Comparison of ENCODE assay signal across 8 cellular contexts in genomic region chr5:78983601-78984000, GRCh38. TPM values are rescaled to one million over a fixed set of nuclear protein-coding genes. Genes with fewer than 3 reads are reported as not detected.
DNase-seq lines count a peak whose midpoint lies in the region; ATAC-seq and TF ChIP-seq lines count a peak whose summit lies in the region.

No MANE protein-coding gene starts in this region.

- no peak overlapping the region for H3K27ac ChIP-seq in iPS-18a (ENCODE audit: low read length)
- H3K27ac ChIP-seq in stomach smooth muscle (ENCODE audit: low read length) = peak overlapping the region; percentile 90

- H3K36me3 ChIP-seq in iPS-18a (ENCODE audit: control insufficient read depth, low read depth, low read length) (no peaks in the 10 kb centered on the region), stomach smooth muscle (ENCODE audit: control insufficient read depth in 2 of 2, insufficient read depth in 2 of 2, low read length in 2 of 2) (no peaks in the 10 kb centered on the region)

- TF ChIP-seq CTCF in WTC11 (IDR thresholded peaks at IDR 0.05) = no peak

- peak overlapping the region; percentile 92 for H3K27ac Mint-ChIP-seq in WTC11

- H3K4me3 ChIP-seq in iPS-18a (ENCODE audit: low read length) = peak overlapping the region; percentile 86
- peak overlapping the region; percentile 70 to 82 for H3K4me3 ChIP-seq in stomach smooth muscle (ENCODE audit: low read length in 2 of 2)

- DNase-seq in SKM-1 treated with dmso at 0.1 percent for 144 hours (lab: John Stamatoyannopoulos, UW; ENCODE audit: unreplicated experiment) = peak; percentile 16
- DNase-seq in SKM-1 (lab: John Stamatoyannopoulos, UW; ENCODE audit: unreplicated experiment) = no peak
- no peak for DNase-seq in WTC11 (ENCODE audit: low spot score)
- no peak for DNase-seq in NCI-H1105 (lab: John Stamatoyannopoulos, UW)
- DNase-seq in posterior vena cava (ENCODE audit: low spot score) = no peak

- peaks cover 28% of the 10 kb centered on the region for H3K4me1 Mint-ChIP-seq in WTC11

- no peaks in the 10 kb centered on the region for H3K36me3 Mint-ChIP-seq in WTC11

- H3K9ac ChIP-seq in iPS-18a (ENCODE audit: low read length) (peak overlapping the region; percentile 75), stomach smooth muscle (ENCODE audit: low read length in 2 of 2) (peak overlapping the region in 1 of 2 donors; percentile 60)

- no peaks in the 10 kb centered on the region for H3K9me3 Mint-ChIP-seq in WTC11

- H3K4me1 ChIP-seq in iPS-18a (ENCODE audit: control insufficient read depth, low read depth, low read length) (peaks cover 15% of the 10 kb centered on the region), stomach smooth muscle (ENCODE audit: control insufficient read depth, insufficient read depth, low read length) (peaks cover 15% of the 10 kb centered on the region)

- CTCF ChIA-PET in WTC11 (lab: Charles Lee) = interaction anchor here (0.9 to 3.7 kb wide), 5 partner anchors 11 to 442 kb away, joined by 3 to 19 read pairs (median 13); no protein-coding TSS in a partner anchor

- intact Hi-C loops in posterior vena cava (cut with DNase I) = no loop called here

- H3K4me3 Mint-ChIP-seq in WTC11 = peak overlapping the region; percentile 74

- POLR2A ChIA-PET in WTC11 (lab: Charles Lee) = interaction anchor here (1.4 to 1.5 kb wide), 2 partner anchors 9 to 12 kb away, joined by 4 to 6 read pairs; no protein-coding TSS in a partner anchor

- H3K27me3 ChIP-seq in iPS-18a (ENCODE audit: control insufficient read depth, insufficient read depth, low read length) (peaks cover 5% of the 10 kb centered on the region), stomach smooth muscle (ENCODE audit: control insufficient read depth in 1 of 2, insufficient read depth in 2 of 2, low read length in 2 of 2) (no peaks in the 10 kb centered on the region)

- H3K9me3 ChIP-seq in iPS-18a (ENCODE audit: control insufficient read depth, low read depth, low read length) (no peaks in the 10 kb centered on the region), stomach smooth muscle (ENCODE audit: control insufficient read depth in 2 of 2, low read length in 2 of 2) (no peaks in the 10 kb centered on the region)

- ATAC-seq in WTC11 = no peak
- no peak for ATAC-seq in activated CD4-positive, CD25-positive, alpha-beta regulatory T cell treated with anti-CD3 and anti-CD28 coated beads, Interleukin-2, amount 50 U/mL, for 24 hours

- peaks cover 10% of the 10 kb centered on the region for H3K27me3 Mint-ChIP-seq in WTC11 (ENCODE audit: low read depth)

TF ChIP-seq in WTC11, 78 proteins besides CTCF, POLR2A, EP300 and RAD21 (continues in another document):
- TF ChIP-seq ZNF512 (CRISPR knock-in tag; IDR thresholded peaks at IDR 0.05; ENCODE audit: borderline replicate concordance) = no peak
- no peak for TF ChIP-seq NFE2L1 (CRISPR knock-in tag; IDR thresholded peaks at IDR 0.05)
- TF ChIP-seq FOXJ3 (CRISPR knock-in tag; IDR thresholded peaks at IDR 0.05; ENCODE audit: borderline replicate concordance) = no peak
- TF ChIP-seq ATF3 (CRISPR knock-in tag; conservative IDR thresholded peaks at IDR 0.05) = no peak
- no peak for TF ChIP-seq ELF4 (CRISPR knock-in tag; IDR thresholded peaks at IDR 0.05; ENCODE audit: low read depth)
- TF ChIP-seq IRF2 (CRISPR knock-in tag; IDR thresholded peaks at IDR 0.05; ENCODE audit: borderline replicate concordance, low read depth) = no peak
- no peak for TF ChIP-seq HMGA2 (CRISPR knock-in tag; IDR thresholded peaks at IDR 0.05)
- TF ChIP-seq ZNF532 (CRISPR knock-in tag; IDR thresholded peaks at IDR 0.05; ENCODE audit: borderline replicate concordance) = no peak
- TF ChIP-seq ZNF423 (CRISPR knock-in tag; IDR thresholded peaks at IDR 0.05) = no peak
- no peak for TF ChIP-seq JUN (CRISPR knock-in tag; IDR thresholded peaks at IDR 0.05)
- no peak for TF ChIP-seq ZNF281 (CRISPR knock-in tag; IDR thresholded peaks at IDR 0.05)
- TF ChIP-seq E2F4 (CRISPR knock-in tag; IDR thresholded peaks at IDR 0.05; ENCODE audit: borderline replicate concordance, low read depth) = no peak
- no peak for TF ChIP-seq CBFB (CRISPR knock-in tag; IDR thresholded peaks at IDR 0.05; ENCODE audit: low read depth)
- no peak for TF ChIP-seq TEAD4 (CRISPR knock-in tag; IDR thresholded peaks at IDR 0.05)

RNA-seq across cellular contexts. Expression of gene ARSB, which starts 1.5 kb away (rescaled TPM):
- total RNA-seq in WTC11 (2021) (9.7 to 10.5 TPM (median 10.0 TPM) in 3 replicates), posterior vena cava (10 to 100 TPM; 20.9 to 21.6 TPM)
